Comparison of ENCODE assay signal across 9 cellular contexts in the genomic region with DNA sequence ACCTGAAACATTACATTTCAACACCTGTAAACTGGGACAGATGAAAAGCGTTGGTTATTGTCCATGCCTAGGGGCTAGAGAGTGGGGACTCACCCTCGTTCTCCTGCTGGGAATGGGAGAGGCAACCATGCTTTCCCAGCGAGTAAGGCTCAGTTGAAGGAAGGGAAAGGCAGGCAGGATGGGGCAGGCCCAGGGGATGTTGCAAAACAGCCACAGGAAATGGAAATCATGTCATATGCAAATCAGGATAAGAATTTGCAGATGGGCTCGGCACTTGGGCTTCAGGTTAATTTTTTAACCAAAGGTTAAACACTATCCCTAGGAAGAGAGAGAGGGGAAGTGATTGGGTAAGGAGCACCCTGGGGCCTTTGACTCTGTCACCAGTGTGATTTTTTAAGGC. TPM values are rescaled to one million over a fixed set of nuclear protein-coding genes. Genes with fewer than 3 reads are reported as not detected.
DNase-seq lines count a peak whose midpoint lies in the region; ATAC-seq, FAIRE-seq and TF ChIP-seq lines count a peak whose summit lies in the region.
"Had no signal": no experiment of that assay in that cellular context is flagged by ENCODE, and none has a peak within 500 bp of the region (broad histone marks: within the 10 kb centered on the region; RNA-seq: fewer than 3 reads in every experiment).

No MANE protein-coding gene starts in this region.

- H3K4me1 ChIP-seq in BLaER1 treated with 17β-estradiol and CSF1 and Interleukin-3, amounts not matched to agents 10 nM and 100 nM: peaks cover 44 to 56% (median 54%) of the 10 kb centered on the region in 10 experiments
- peaks cover 2 to 30% of the 10 kb centered on the region in 2 donors for H3K4me1 ChIP-seq in esophagus (ENCODE audit: control insufficient read depth in 2 of 2, insufficient read depth in 2 of 2, low read length in 1 of 2)
- no peaks in the 10 kb centered on the region for H3K4me1 ChIP-seq in CD8-positive, alpha-beta memory T cell (ENCODE audit: insufficient read depth, low read length)
- no peaks in the 10 kb centered on the region for H3K4me1 ChIP-seq in kidney (ENCODE audit: control insufficient read depth in 1 of 2, insufficient read depth in 1 of 2, low read depth in 1 of 2, low read length in 2 of 2)

- no peak for TF ChIP-seq CTCF in kidney (IDR thresholded peaks at IDR 0.05; ENCODE audit: borderline replicate concordance, extremely low read depth, insufficient read depth)

- peak overlapping the region in 10 of 11 experiments; percentile 58 to 85 (median 76); a peak in 21 of 22 replicates for H3K27ac ChIP-seq in BLaER1 treated with 17β-estradiol and CSF1 and Interleukin-3, amounts not matched to agents 10 nM and 100 nM
- H3K27ac ChIP-seq in esophagus (ENCODE audit: low read depth in 2 of 2, low read length in 1 of 2): peak overlapping the region; percentile 66 to 93
- H3K27ac ChIP-seq in CD8-positive, alpha-beta memory T cell (ENCODE audit: low read depth, low read length): no peak overlapping the region
- H3K27ac ChIP-seq in kidney (ENCODE audit: low read depth in 2 of 2, low read length in 2 of 2): no peak overlapping the region

- H4K20me1 ChIP-seq in BLaER1 treated with 17β-estradiol and CSF1 and Interleukin-3, amounts not matched to agents 10 nM and 100 nM: no peaks in the 10 kb centered on the region

- H3K4me1 Mint-ChIP-seq in CD8-positive, alpha-beta memory T cell: peaks cover 5 to 8% (median 5%) of the 10 kb centered on the region in 3 donors

- peak overlapping the region; percentile 82 to 97 (median 87) for H3K4me2 ChIP-seq in BLaER1 treated with 17β-estradiol and CSF1 and Interleukin-3, amounts not matched to agents 10 nM and 100 nM

- POLR2A ChIA-PET in CD8-positive, alpha-beta memory T cell (lab: Charles Lee): no interaction called here

- H3K36me3 Mint-ChIP-seq in CD8-positive, alpha-beta memory T cell: no peaks in the 10 kb centered on the region

- H3K36me3 ChIP-seq in BLaER1 treated with 17β-estradiol and CSF1 and Interleukin-3, amounts not matched to agents 10 nM and 100 nM: no peaks in the 10 kb centered on the region
- H3K36me3 ChIP-seq in esophagus (ENCODE audit: control insufficient read depth in 2 of 2, insufficient read depth in 2 of 2, low read length in 1 of 2) (no peaks in the 10 kb centered on the region), kidney (ENCODE audit: control insufficient read depth in 1 of 2, insufficient read depth in 2 of 2, low read length in 2 of 2) (no peaks in the 10 kb centered on the region)
- H3K36me3 ChIP-seq in CD8-positive, alpha-beta memory T cell (ENCODE audit: insufficient read depth, low read length): no peaks in the 10 kb centered on the region

- peaks cover 0 to 31% (median 0%) of the 10 kb centered on the region in 11 experiments; a peak in 2 of 22 replicates for H3K9me3 ChIP-seq in BLaER1 treated with 17β-estradiol and CSF1 and Interleukin-3, amounts not matched to agents 10 nM and 100 nM (replicated peaks in 1 of 11)
- no peaks in the 10 kb centered on the region for H3K9me3 ChIP-seq in esophagus (ENCODE audit: control insufficient read depth in 2 of 2, insufficient read depth in 1 of 2, low read depth in 1 of 2, low read length in 1 of 2)
- no peaks in the 10 kb centered on the region for H3K9me3 ChIP-seq in CD8-positive, alpha-beta memory T cell (ENCODE audit: low read length)
- H3K9me3 ChIP-seq in kidney (ENCODE audit: control insufficient read depth in 1 of 2, low read length in 2 of 2): no peaks in the 10 kb centered on the region

- H3K4me3 ChIP-seq in BLaER1 treated with 17β-estradiol and CSF1 and Interleukin-3, amounts not matched to agents 10 nM and 100 nM: peak overlapping the region in 8 of 10 experiments; percentile 1 to 52 (median 39); a peak in 8 of 20 replicates
- no peak overlapping the region for H3K4me3 ChIP-seq in esophagus (ENCODE audit: low read depth in 1 of 2, low read length in 2 of 2)
- no peak overlapping the region for H3K4me3 ChIP-seq in CD8-positive, alpha-beta memory T cell (ENCODE audit: low read length)
- H3K4me3 ChIP-seq in kidney (ENCODE audit: low read length in 2 of 2): no peak overlapping the region

- no peaks in the 10 kb centered on the region for H3K27me3 ChIP-seq in BLaER1 treated with 17β-estradiol and CSF1 and Interleukin-3, amounts not matched to agents 10 nM and 100 nM
- H3K27me3 ChIP-seq in esophagus (ENCODE audit: control insufficient read depth in 1 of 2, insufficient read depth in 2 of 2, low read length in 2 of 2): no peaks in the 10 kb centered on the region
- peaks cover 3% of the 10 kb centered on the region for H3K27me3 ChIP-seq in CD8-positive, alpha-beta memory T cell (ENCODE audit: insufficient read depth, low read length, poor library complexity, severe bottlenecking)

- H3K27ac Mint-ChIP-seq in CD8-positive, alpha-beta memory T cell: peak overlapping the region in 1 of 8 donors; percentile 79

- peaks cover 0 to 15% of the 10 kb centered on the region in 2 donors for H3K27me3 Mint-ChIP-seq in CD8-positive, alpha-beta memory T cell

- peak overlapping the region in 1 of 7 donors; percentile 64 for H3K4me3 Mint-ChIP-seq in CD8-positive, alpha-beta memory T cell

- H3K9ac ChIP-seq in BLaER1 treated with 17β-estradiol and CSF1 and Interleukin-3, amounts not matched to agents 10 nM and 100 nM: peak overlapping the region in 9 of 11 experiments; percentile 25 to 59 (median 41); a peak in 14 of 22 replicates
- no peak overlapping the region for H3K9ac ChIP-seq in kidney (ENCODE audit: low read length in 2 of 2)

- CTCF ChIA-PET in CD8-positive, alpha-beta memory T cell (lab: Charles Lee): no interaction called here

- ATAC-seq in GM21515 (IDR thresholded peaks at IDR 0.05; ENCODE audit: unreplicated experiment): no peak

- whole genome bisulfite sequencing in esophagus, 2 donors: 33 to 41% methylated on average over 4 of the region's 4 CpGs

- DNase-seq in GM19239 (ENCODE audit: insufficient read length, low spot score): peak; percentile 70
- DNase-seq in HuH-7 (ENCODE audit: low spot score): peak; percentile 34
- DNase-seq in CD8-positive, alpha-beta memory T cell: no peak
- no peak for DNase-seq in kidney
- DNase-seq in NCI-H2227 treated with DMSO at 0.1 percent for 48 hours (lab: John Stamatoyannopoulos, UW): no peak

- H3K9me3 Mint-ChIP-seq in CD8-positive, alpha-beta memory T cell: no peaks in the 10 kb centered on the region

- intact Hi-C loops in kidney (cut with DNase I): no loop called here

- FAIRE-seq in GM19239 (lab: Jason Lieb, UNC) (peak; percentile 99), kidney (lab: Jason Lieb, UNC) (no peak)

RNA-seq across cellular contexts. Expression of gene PLA2G4E, which starts 14.5 kb away (rescaled TPM):
- polyA plus RNA-seq in esophagus (1 to 10 TPM; 1.2 to 2.5 TPM), kidney (ENCODE audit: insufficient read depth, low read depth, low replicate concordance) (not detected)
- total RNA-seq in CD8-positive, alpha-beta memory T cell: not detected
- polyA plus RNA-seq in CD8-positive, alpha-beta memory T cell: not detected
- not detected for total RNA-seq in kidney
- total RNA-seq: pulmonary artery endothelial cell had no signal

RNA-seq across cellular contexts. Expression of gene PLA2G4D, which starts 59.0 kb away (rescaled TPM):
- polyA plus RNA-seq in esophagus: 1 to 10 TPM; 1.0 to 4.5 TPM
- total RNA-seq in CD8-positive, alpha-beta memory T cell: not detected
- not detected for polyA plus RNA-seq in CD8-positive, alpha-beta memory T cell
- not detected for total RNA-seq in kidney
- polyA plus RNA-seq in kidney (ENCODE audit: insufficient read depth, low read depth, low replicate concordance): not detected
- total RNA-seq: pulmonary artery endothelial cell had no signal

Comparison
In these comparisons a context has a peak if more than half of its experiments do, and no peak if none do; other contexts are left out.
1. H3K27ac ChIP-seq: peak in BLaER1 treated with 17β-estradiol and CSF1 and Interleukin-3, amounts not matched to agents 10 nM and 100 nM (10 of 11) and esophagus (2 of 2); none in CD8-positive, alpha-beta memory T cell (single experiment) and kidney (0 of 2).
2. H3K4me3 ChIP-seq: peak in BLaER1 treated with 17β-estradiol and CSF1 and Interleukin-3, amounts not matched to agents 10 nM and 100 nM (8 of 10); none in esophagus (0 of 2), CD8-positive, alpha-beta memory T cell (single experiment) and kidney (0 of 2).
3. H3K9ac ChIP-seq: peak in BLaER1 treated with 17β-estradiol and CSF1 and Interleukin-3, amounts not matched to agents 10 nM and 100 nM (9 of 11); none in kidney (0 of 2).
4. DNase-seq: peak in GM19239 (single experiment) and HuH-7 (single experiment); none in CD8-positive, alpha-beta memory T cell (0 of 5), kidney (single experiment) and NCI-H2227 treated with DMSO at 0.1 percent for 48 hours (single experiment).